1 cellular context compared by ENCODE assay signal in genomic region chr2:158189526-158189925, GRCh38.
A peak's percentile ranks its signal among the peaks of the same experiment; 100 is the strongest.
TF ChIP-seq lines count a peak whose summit lies in the region.

No MANE protein-coding gene starts in this region.

TF ChIP-seq in HepG2, 621 proteins besides CTCF, POLR2A, EP300 and RAD21 (continued from another document and continues in another):
- TF ChIP-seq ZBTB8A (CRISPR knock-in tag; IDR thresholded peaks at IDR 0.05; ENCODE audit: borderline replicate concordance, low read depth) = no peak
- no peak for TF ChIP-seq DMTF1 (CRISPR knock-in tag; IDR thresholded peaks at IDR 0.05)
- TF ChIP-seq FOSL1 (CRISPR knock-in tag; IDR thresholded peaks at IDR 0.05; ENCODE audit: borderline replicate concordance) = no peak
- no peak for TF ChIP-seq AFF4 (CRISPR knock-in tag; IDR thresholded peaks at IDR 0.05)
- no peak for TF ChIP-seq TEF (CRISPR knock-in tag; IDR thresholded peaks at IDR 0.05)
- TF ChIP-seq SOX6 (IDR thresholded peaks at IDR 0.05) = no peak
- peak; percentile 94 for TF ChIP-seq SOX6 (CRISPR knock-in tag; IDR thresholded peaks at IDR 0.05)
- TF ChIP-seq ZNF264 (CRISPR knock-in tag; IDR thresholded peaks at IDR 0.05) = no peak
- no peak for TF ChIP-seq GMEB2 (CRISPR knock-in tag; IDR thresholded peaks at IDR 0.05; ENCODE audit: low read depth)
- no peak for TF ChIP-seq ZNF326 (CRISPR knock-in tag; IDR thresholded peaks at IDR 0.05; ENCODE audit: borderline replicate concordance)
- TF ChIP-seq CREB1 (IDR thresholded peaks at IDR 0.05) = no peak
- peak; percentile 68 for TF ChIP-seq CREB1 (CRISPR knock-in tag; IDR thresholded peaks at IDR 0.05)
- TF ChIP-seq HDAC6 (IDR thresholded peaks at IDR 0.05; ENCODE audit: low read depth, low read length) = no peak
- TF ChIP-seq SP4 (CRISPR knock-in tag; IDR thresholded peaks at IDR 0.05) = no peak
- TF ChIP-seq TRIM24 (CRISPR knock-in tag; IDR thresholded peaks at IDR 0.05) = no peak
- TF ChIP-seq HOXA7 (CRISPR knock-in tag; IDR thresholded peaks at IDR 0.05) = no peak
- TF ChIP-seq CBX5 (CRISPR knock-in tag; IDR thresholded peaks at IDR 0.05; ENCODE audit: borderline replicate concordance) = no peak
- TF ChIP-seq ATM (IDR thresholded peaks at IDR 0.05; ENCODE audit: borderline replicate concordance) = no peak
- no peak for TF ChIP-seq AGO2 (optimal IDR thresholded peaks at IDR 0.05; ENCODE audit: low read depth, low read length)
- no peak for TF ChIP-seq RFXANK (CRISPR knock-in tag; IDR thresholded peaks at IDR 0.05)
- TF ChIP-seq ZNF598 (CRISPR knock-in tag; IDR thresholded peaks at IDR 0.05; ENCODE audit: borderline replicate concordance) = no peak
- TF ChIP-seq RNF2 (conservative IDR thresholded peaks at IDR 0.05; ENCODE audit: low read depth) = no peak
- no peak for TF ChIP-seq ZNF431 (CRISPR knock-in tag; IDR thresholded peaks at IDR 0.05; ENCODE audit: borderline replicate concordance, low read depth)
- no peak; the same call in 1 of the 2 replicates for TF ChIP-seq ZBED4 (CRISPR knock-in tag; IDR thresholded peaks at IDR 0.05; ENCODE audit: borderline replicate concordance)
- no peak for TF ChIP-seq ZNF136 (CRISPR knock-in tag; IDR thresholded peaks at IDR 0.05; ENCODE audit: low read depth)
- no peak for TF ChIP-seq ZNF280B (CRISPR knock-in tag; IDR thresholded peaks at IDR 0.05; ENCODE audit: borderline replicate concordance)
- TF ChIP-seq ZNF619 (CRISPR knock-in tag; IDR thresholded peaks at IDR 0.05) = no peak
- TF ChIP-seq SALL2 (CRISPR knock-in tag; IDR thresholded peaks at IDR 0.05) = no peak
- TF ChIP-seq CERS6 (CRISPR knock-in tag; IDR thresholded peaks at IDR 0.05) = no peak
- TF ChIP-seq TIGD3 (CRISPR knock-in tag; IDR thresholded peaks at IDR 0.05; ENCODE audit: borderline replicate concordance) = no peak
- no peak for TF ChIP-seq ZNF501 (CRISPR knock-in tag; IDR thresholded peaks at IDR 0.05)
- no peak for TF ChIP-seq ZNF451 (CRISPR knock-in tag; IDR thresholded peaks at IDR 0.05)
- no peak for TF ChIP-seq ZNF607 (CRISPR knock-in tag; IDR thresholded peaks at IDR 0.05; ENCODE audit: borderline replicate concordance)
- peak; percentile 92 for TF ChIP-seq MEF2D (CRISPR knock-in tag; IDR thresholded peaks at IDR 0.05)
- no peak for TF ChIP-seq CREB3 (CRISPR knock-in tag; IDR thresholded peaks at IDR 0.05)
- no peak for TF ChIP-seq POLR2G (IDR thresholded peaks at IDR 0.05; ENCODE audit: low read depth, low read length)
- TF ChIP-seq TMF1 (CRISPR knock-in tag; IDR thresholded peaks at IDR 0.05; ENCODE audit: low read depth) = no peak
- TF ChIP-seq HDAC2 (CRISPR knock-in tag; IDR thresholded peaks at IDR 0.05) = peak; percentile 91
- no peak for TF ChIP-seq IKZF1 (IDR thresholded peaks at IDR 0.05)
- TF ChIP-seq HIVEP1 (CRISPR knock-in tag; IDR thresholded peaks at IDR 0.05) = no peak
- TF ChIP-seq ZNF891 (CRISPR knock-in tag; IDR thresholded peaks at IDR 0.05) = no peak
- TF ChIP-seq ZNF652 (CRISPR knock-in tag; IDR thresholded peaks at IDR 0.05; ENCODE audit: borderline replicate concordance, low read depth) = no peak; the same call in 1 of the 2 replicates
- TF ChIP-seq ZBTB33 (CRISPR knock-in tag; IDR thresholded peaks at IDR 0.05) = no peak
- peak; percentile 44; the same call in 1 of the 2 replicates for TF ChIP-seq ARNTL (CRISPR knock-in tag; IDR thresholded peaks at IDR 0.05)
- no peak for TF ChIP-seq IRX3 (CRISPR knock-in tag; IDR thresholded peaks at IDR 0.05; ENCODE audit: borderline replicate concordance, low read depth)
- TF ChIP-seq SP140L (CRISPR knock-in tag; IDR thresholded peaks at IDR 0.05; ENCODE audit: borderline replicate concordance) = no peak
- TF ChIP-seq NONO (IDR thresholded peaks at IDR 0.05) = no peak
- no peak for TF ChIP-seq NONO (CRISPR knock-in tag; conservative IDR thresholded peaks at IDR 0.05)
- TF ChIP-seq BRD4 (CRISPR knock-in tag; IDR thresholded peaks at IDR 0.05) = no peak
- no peak for TF ChIP-seq ZFP41 (CRISPR knock-in tag; IDR thresholded peaks at IDR 0.05; ENCODE audit: borderline replicate concordance)
- TF ChIP-seq EED (CRISPR knock-in tag; IDR thresholded peaks at IDR 0.05) = no peak
- no peak for TF ChIP-seq ZNF468 (CRISPR knock-in tag; IDR thresholded peaks at IDR 0.05)
